Comparison of ENCODE assay signal across 29 cellular contexts in genomic region chr18:70233974-70234373, GRCh38.
"Had no signal": no experiment of that assay in that cellular context is flagged by ENCODE, and none has a peak within 500 bp of the region (broad histone marks: within the 10 kb centered on the region; RNA-seq: fewer than 3 reads in every experiment).

No MANE protein-coding gene starts in this region.

- H3K4me1 ChIP-seq: adrenal gland, body of pancreas, esophagus muscularis mucosa had no signal

- ATAC-seq: activated CD4-positive, CD25-positive, alpha-beta regulatory T cell treated with anti-CD3 and anti-CD28 coated beads, Interleukin-2, amount 50 U/mL, for 24 hours; activated CD8-positive, alpha-beta T cell treated with anti-CD3 and anti-CD28 coated beads for 36 hours; activated naive CD8-positive, alpha-beta T cell treated with anti-CD3 and anti-CD28 coated beads, Interleukin-2, amount 50 U/mL, for 24 hours; activated T-cell treated with anti-CD3 and anti-CD28 coated beads, Interleukin-2, amount 50 U/mL, for 4 hours; body of pancreas; effector memory CD8-positive, alpha-beta T cell; T-helper 17 cell had no signal

- H3K9me3 ChIP-seq: adrenal gland, body of pancreas had no signal

- H3K27me3 ChIP-seq: adrenal gland, body of pancreas, esophagus muscularis mucosa had no signal

- H3K4me3 Mint-ChIP-seq: activated B cell treated with CpG ODN at 0.5 μM for 24 hours; activated CD8-positive, alpha-beta T cell treated with anti-CD3 and anti-CD28 coated beads for 36 hours; activated naive CD4-positive, alpha-beta T cell treated with anti-CD3 and anti-CD28 coated beads for 36 hours; activated naive CD4-positive, alpha-beta T cell treated with anti-CD3 and anti-CD28 coated beads, Interleukin-2, amount 50 U/mL, for 24 hours; activated naive CD8-positive, alpha-beta T cell treated with anti-CD3 and anti-CD28 coated beads for 36 hours; activated naive CD8-positive, alpha-beta T cell treated with anti-CD3 and anti-CD28 coated beads, Interleukin-2, amount 50 U/mL, for 24 hours; activated T-cell treated with anti-CD3 and anti-CD28 coated beads, Interleukin-2, amount 50 U/mL, for 4 hours; central memory CD8-positive, alpha-beta T cell; effector memory CD8-positive, alpha-beta T cell; T-helper 17 cell; T-helper 2 cell treated with Interferon-gamma antibody and Interleukin-4, amounts not matched to agents 5 μg/mL and 100 μg/mL, for 36 hours had no signal

- H3K27ac Mint-ChIP-seq: activated B cell treated with CpG ODN at 0.5 μM for 24 hours; activated CD8-positive, alpha-beta T cell treated with anti-CD3 and anti-CD28 coated beads for 36 hours; activated naive CD4-positive, alpha-beta T cell treated with anti-CD3 and anti-CD28 coated beads for 36 hours; activated naive CD4-positive, alpha-beta T cell treated with anti-CD3 and anti-CD28 coated beads, Interleukin-2, amount 50 U/mL, for 24 hours; activated naive CD8-positive, alpha-beta T cell treated with anti-CD3 and anti-CD28 coated beads for 36 hours; activated naive CD8-positive, alpha-beta T cell treated with anti-CD3 and anti-CD28 coated beads, Interleukin-2, amount 50 U/mL, for 24 hours; activated T-helper 2 cell treated with anti-CD3 and anti-CD28 coated beads, Interferon-gamma antibody, Interleukin-2, Interleukin-4, amounts not matched to agents 10 μg/mL and 5 μg/mL and 100 μg/mL, durations not matched to agents 14 hours and 24 hours and 36 hours; effector memory CD8-positive, alpha-beta T cell; T-helper 17 cell; T-helper 2 cell treated with Interferon-gamma antibody and Interleukin-4, amounts not matched to agents 5 μg/mL and 100 μg/mL, for 36 hours had no signal

- H3K4me3 ChIP-seq: adrenal gland, body of pancreas, esophagus muscularis mucosa had no signal

- H3K27ac ChIP-seq: adrenal gland, body of pancreas, esophagus muscularis mucosa, WERI-Rb-1 had no signal

- H3K36me3 ChIP-seq: adrenal gland, esophagus muscularis mucosa, WERI-Rb-1 had no signal

- DNase-seq: activated B cell treated with CpG ODN at 0.5 μM for 24 hours; activated CD4-positive, alpha-beta T cell treated with anti-CD3 and anti-CD28 coated beads for 48 hours; activated CD4-positive, alpha-beta T cell treated with anti-CD3 and anti-CD28 coated beads, Interleukin-2, amount 50 U/mL, for 1 hour; activated CD4-positive, alpha-beta T cell treated with anti-CD3 and anti-CD28 coated beads, Interleukin-2, amount 50 U/mL, for 48 hours; activated CD8-positive, alpha-beta memory T cell treated with anti-CD3 and anti-CD28 coated beads for 24 hours; activated CD8-positive, alpha-beta T cell treated with anti-CD3 and anti-CD28 coated beads for 36 hours; activated effector memory CD4-positive, alpha-beta T cell treated with anti-CD3 and anti-CD28 coated beads, Interleukin-2, amount 50 U/mL, for 16 hours; activated naive CD4-positive, alpha-beta T cell treated with anti-CD3 and anti-CD28 coated beads for 36 hours; activated naive CD8-positive, alpha-beta T cell treated with anti-CD3 and anti-CD28 coated beads for 36 hours; activated naive CD8-positive, alpha-beta T cell treated with anti-CD3 and anti-CD28 coated beads, Interleukin-2, amount 50 U/mL, for 24 hours; activated T-cell treated with anti-CD3 and anti-CD28 coated beads, Interleukin-2, amount 50 U/mL, for 4 hours; body of pancreas; cortex of kidney; effector CD4-positive, alpha-beta T cell; effector memory CD8-positive, alpha-beta T cell; erythroblast; T-helper 1 cell; T-helper 17 cell; T1000; WERI-Rb-1 had no signal

- H3K9me3 Mint-ChIP-seq: activated B cell treated with CpG ODN at 0.5 μM for 24 hours; activated CD8-positive, alpha-beta T cell treated with anti-CD3 and anti-CD28 coated beads for 36 hours; activated naive CD4-positive, alpha-beta T cell treated with anti-CD3 and anti-CD28 coated beads for 36 hours; activated naive CD8-positive, alpha-beta T cell treated with anti-CD3 and anti-CD28 coated beads for 36 hours; activated T-cell treated with anti-CD3 and anti-CD28 coated beads, Interleukin-2, amount 50 U/mL, for 4 hours; central memory CD8-positive, alpha-beta T cell; T-helper 2 cell treated with Interferon-gamma antibody and Interleukin-4, amounts not matched to agents 5 μg/mL and 100 μg/mL, for 36 hours had no signal

- FAIRE-seq: bronchial epithelial cell, colon had no signal

- H3K36me3 Mint-ChIP-seq: activated naive CD4-positive, alpha-beta T cell treated with anti-CD3 and anti-CD28 coated beads, Interleukin-2, amount 50 U/mL, for 24 hours; activated naive CD8-positive, alpha-beta T cell treated with anti-CD3 and anti-CD28 coated beads for 36 hours had no signal

- H3K4me1 Mint-ChIP-seq: activated B cell treated with CpG ODN at 0.5 μM for 24 hours; activated naive CD4-positive, alpha-beta T cell treated with anti-CD3 and anti-CD28 coated beads, Interleukin-2, amount 50 U/mL, for 24 hours; activated naive CD8-positive, alpha-beta T cell treated with anti-CD3 and anti-CD28 coated beads for 36 hours; activated naive CD8-positive, alpha-beta T cell treated with anti-CD3 and anti-CD28 coated beads, Interleukin-2, amount 50 U/mL, for 24 hours; central memory CD8-positive, alpha-beta T cell; T-helper 17 cell had no signal
